Comparison of ENCODE assay signal across 12 cellular contexts in the genomic region with DNA sequence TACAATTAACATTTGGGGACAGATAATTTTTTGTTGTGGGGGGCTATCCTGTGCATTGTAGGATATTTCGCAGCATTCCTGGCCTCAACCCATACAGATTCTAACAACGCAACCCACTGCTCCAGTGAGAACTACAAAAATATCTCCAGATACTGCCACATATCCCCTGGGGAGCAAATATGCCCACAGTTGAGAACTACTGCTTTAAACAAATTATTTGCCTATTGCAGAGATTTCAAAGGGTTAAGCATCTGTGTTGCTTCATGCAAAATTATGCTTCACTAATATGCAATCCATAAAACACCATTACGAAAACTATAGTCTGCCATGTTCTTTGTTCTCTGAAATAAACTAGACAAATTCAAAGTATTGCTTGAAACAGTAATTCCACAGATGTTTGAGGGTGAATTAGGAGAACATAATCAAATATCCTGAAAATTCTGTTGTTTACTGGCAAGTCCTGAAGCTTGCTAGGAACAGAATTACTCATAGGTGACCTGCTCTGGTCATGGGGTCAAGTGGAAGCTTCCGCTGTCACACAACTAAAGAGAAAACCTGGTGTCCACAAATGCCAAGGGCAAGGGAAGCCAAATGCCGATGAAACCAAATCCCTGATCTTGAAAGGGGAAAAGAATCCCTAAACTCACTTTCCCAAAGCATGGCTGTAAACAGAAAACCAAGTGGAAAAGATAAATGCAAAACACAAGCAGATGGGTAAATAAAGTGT.
DNase-seq lines count a peak whose midpoint lies in the region; ATAC-seq, FAIRE-seq and TF ChIP-seq lines count a peak whose summit lies in the region.
"Had no signal": no experiment of that assay in that cellular context is flagged by ENCODE, and none has a peak within 500 bp of the region (broad histone marks: within the 10 kb centered on the region; RNA-seq: fewer than 3 reads in every experiment).

No MANE protein-coding gene starts in this region.

- H3K4me1 ChIP-seq in A549 (peaks cover 92% of the 10 kb centered on the region), HEK293 (ENCODE audit: control insufficient read depth, insufficient read depth, low read length) (peaks cover 23% of the 10 kb centered on the region), astrocyte (ENCODE audit: insufficient read depth, low read length) (peaks cover 22% of the 10 kb centered on the region), liver (ENCODE audit: control insufficient read depth in 4 of 4, insufficient read depth in 4 of 4, low read length in 3 of 4) (peaks cover 13 to 62% (median 39%) of the 10 kb centered on the region in 4 donors)

- TF ChIP-seq RAD21 in A549 (conservative IDR thresholded peaks at IDR 0.05 in 1 of 2, IDR thresholded peaks at IDR 0.05 in 1 of 2): no peak
- peak in 1 of 2 donors; percentile 50 for TF ChIP-seq RAD21 in liver (IDR thresholded peaks at IDR 0.05)

- no peak for TF ChIP-seq EP300 in A549 (IDR thresholded peaks at IDR 0.05)

- TF ChIP-seq CTCF in A549 (IDR thresholded peaks at IDR 0.05) (no peak), HEK293 (tag by site-specific recombination; IDR thresholded peaks at IDR 0.05) (no peak), astrocyte (IDR thresholded peaks at IDR 0.05; ENCODE audit: insufficient read depth, low read depth, low read length) (no peak), liver (IDR thresholded peaks at IDR 0.05; ENCODE audit: low read depth, low read length, missing input control) (no peak)

- no peak overlapping the region for H3K4me3 Mint-ChIP-seq in astrocyte (ENCODE audit: unreplicated experiment)

- H3K9ac ChIP-seq in astrocyte (ENCODE audit: low read length) (no peak overlapping the region), liver (ENCODE audit: low read depth in 1 of 2, low read length in 2 of 2) (no peak overlapping the region)

- H3K9me3 Mint-ChIP-seq in astrocyte (ENCODE audit: unreplicated experiment): no peaks in the 10 kb centered on the region

- H3K4me3 ChIP-seq in A549 (no peak overlapping the region), HEK293 (ENCODE audit: low read depth, low read length) (no peak overlapping the region), astrocyte (ENCODE audit: insufficient read depth, low read depth, low read length) (no peak overlapping the region), liver (ENCODE audit: low read depth in 1 of 3, low read length in 3 of 3) (no peak overlapping the region)
- H3K4me3 ChIP-seq: HAP-1 had no signal

- H3K9me3 ChIP-seq in A549 (no peaks in the 10 kb centered on the region), HEK293 (ENCODE audit: control insufficient read depth, insufficient read depth, low read depth, low read length) (no peaks in the 10 kb centered on the region), astrocyte (ENCODE audit: insufficient read depth, low read depth, low read length) (no peaks in the 10 kb centered on the region), liver (ENCODE audit: control insufficient read depth in 4 of 4, low read length in 3 of 4) (no peaks in the 10 kb centered on the region)
- H3K9me3 ChIP-seq: BE2C, HAP-1 had no signal

- H3K79me2 ChIP-seq in astrocyte (ENCODE audit: insufficient read depth, low read length): peaks cover 80% of the 10 kb centered on the region

- DNase-seq in A549 (ENCODE audit: low read depth in 1 of 2, low spot score in 1 of 2) (no peak), astrocyte (ENCODE audit: low read depth) (peak; percentile 47)
- DNase-seq in stimulated activated CD4-positive, alpha-beta T cell treated with anti-CD3 and anti-CD28 coated beads, Interleukin-1b, Interleukin-23, amount 100 ng/mL, for 48 hours: no peak
- DNase-seq: BE2C, mesendoderm, NCI-H1092 had no signal

- peaks cover 2% of the 10 kb centered on the region for H3K36me3 Mint-ChIP-seq in astrocyte (ENCODE audit: low read depth, unreplicated experiment)

- POLR2A ChIA-PET in A549 (lab: Yijun Ruan, JAX): no interaction called here
- POLR2A ChIA-PET in HEK293 (lab: Yijun Ruan, JAX): no interaction called here

- CTCF ChIA-PET in A549 (lab: Yijun Ruan, JAX) (no interaction called here), HEK293 (lab: Yijun Ruan, JAX) (interaction anchor here (1.3 to 7.5 kb wide), 3 partner anchors 52 to 106 kb away, joined by 4 to 77 read pairs (median 5); no protein-coding TSS in a partner anchor)

- peak overlapping the region; percentile 81 for H3K27ac Mint-ChIP-seq in astrocyte (ENCODE audit: unreplicated experiment)

- H3K27ac ChIP-seq in A549 (no peak overlapping the region), HEK293 (ENCODE audit: extremely low read depth, low read depth, low read length) (no peak overlapping the region), astrocyte (ENCODE audit: low read depth, low read length) (no peak overlapping the region), liver (ENCODE audit: low read depth in 1 of 2, low read length in 2 of 2) (peak overlapping the region; percentile 21 to 31)

- peaks cover 37% of the 10 kb centered on the region for H3K4me1 Mint-ChIP-seq in astrocyte (ENCODE audit: low read depth, unreplicated experiment)

- H3K36me3 ChIP-seq in HEK293 (ENCODE audit: control insufficient read depth in 2 of 2, insufficient read depth in 1 of 2, low read length in 2 of 2) (no peaks in the 10 kb centered on the region), astrocyte (ENCODE audit: insufficient read depth, low read length) (no peaks in the 10 kb centered on the region), liver (ENCODE audit: control insufficient read depth in 4 of 4, insufficient read depth in 3 of 4, low read depth in 1 of 4, low read length in 3 of 4) (no peaks in the 10 kb centered on the region)
- H3K36me3 ChIP-seq: BE2C, HAP-1 had no signal

- FAIRE-seq in A549 (lab: Jason Lieb, UNC): no peak
- no peak for FAIRE-seq in astrocyte (lab: Jason Lieb, UNC)

- no peak for ATAC-seq in A549
- ATAC-seq in GM21381 (IDR thresholded peaks at IDR 0.05; ENCODE audit: unreplicated experiment): no peak
- no peak for ATAC-seq in HG02973 (IDR thresholded peaks at IDR 0.05; ENCODE audit: unreplicated experiment)
- ATAC-seq in HG02588 (IDR thresholded peaks at IDR 0.05; ENCODE audit: unreplicated experiment): no peak

- peaks cover 81% of the 10 kb centered on the region for H4K20me1 ChIP-seq in astrocyte (ENCODE audit: insufficient read depth, low read length)

- H3K4me2 ChIP-seq in A549 (peak overlapping the region; percentile 35), astrocyte (ENCODE audit: low read length) (no peak overlapping the region)

- H3K27me3 ChIP-seq in astrocyte (ENCODE audit: insufficient read depth, low read length) (no peaks in the 10 kb centered on the region), liver (ENCODE audit: control insufficient read depth in 4 of 4, insufficient read depth in 4 of 4, low read length in 3 of 4) (no peaks in the 10 kb centered on the region)
- H3K27me3 ChIP-seq: BE2C had no signal

- H3K27me3 Mint-ChIP-seq in astrocyte (ENCODE audit: low read depth, unreplicated experiment): no peaks in the 10 kb centered on the region

- TF ChIP-seq POLR2A in A549 (IDR thresholded peaks at IDR 0.05; ENCODE audit: low read length): no peak

- WGBS in A549 (ENCODE audit: missing lambda C conversion rate): 65% methylated on average over 5 of the region's 5 CpGs
- 67% methylated on average over 5 of the region's 5 CpGs for WGBS in liver

- H2AFZ ChIP-seq in astrocyte (ENCODE audit: low read depth, low read length): no peak overlapping the region

TF ChIP-seq in A549, 52 proteins besides CTCF, POLR2A, EP300 and RAD21 (continues in another document):
- TF ChIP-seq TP53 (CRISPR knock-in tag; IDR thresholded peaks at IDR 0.05): no peak
- TF ChIP-seq, protein P1, sequence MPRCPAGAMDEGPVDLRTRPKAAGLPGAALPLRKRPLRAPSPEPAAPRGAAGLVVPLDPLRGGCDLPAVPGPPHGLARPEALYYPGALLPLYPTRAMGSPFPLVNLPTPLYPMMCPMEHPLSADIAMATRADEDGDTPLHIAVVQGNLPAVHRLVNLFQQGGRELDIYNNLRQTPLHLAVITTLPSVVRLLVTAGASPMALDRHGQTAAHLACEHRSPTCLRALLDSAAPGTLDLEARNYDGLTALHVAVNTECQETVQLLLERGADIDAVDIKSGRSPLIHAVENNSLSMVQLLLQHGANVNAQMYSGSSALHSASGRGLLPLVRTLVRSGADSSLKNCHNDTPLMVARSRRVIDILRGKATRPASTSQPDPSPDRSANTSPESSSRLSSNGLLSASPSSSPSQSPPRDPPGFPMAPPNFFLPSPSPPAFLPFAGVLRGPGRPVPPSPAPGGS (IDR thresholded peaks at IDR 0.05): no peak
- TF ChIP-seq MAFK (IDR thresholded peaks at IDR 0.05; ENCODE audit: partially characterized antibody): no peak

TF ChIP-seq in HEK293, 187 proteins besides CTCF, POLR2A, EP300 and RAD21 (continues in another document):
- TF ChIP-seq ZNF274 (IDR thresholded peaks at IDR 0.05; ENCODE audit: low read length) (no peak), ZNF274 (tag by site-specific recombination; IDR thresholded peaks at IDR 0.05; ENCODE audit: borderline replicate concordance) (no peak), ZNF140 (tag by site-specific recombination; IDR thresholded peaks at IDR 0.05) (no peak), ZNF560 (tag by site-specific recombination; IDR thresholded peaks at IDR 0.05; ENCODE audit: borderline replicate concordance) (no peak)
- TF ChIP-seq, protein P2, sequence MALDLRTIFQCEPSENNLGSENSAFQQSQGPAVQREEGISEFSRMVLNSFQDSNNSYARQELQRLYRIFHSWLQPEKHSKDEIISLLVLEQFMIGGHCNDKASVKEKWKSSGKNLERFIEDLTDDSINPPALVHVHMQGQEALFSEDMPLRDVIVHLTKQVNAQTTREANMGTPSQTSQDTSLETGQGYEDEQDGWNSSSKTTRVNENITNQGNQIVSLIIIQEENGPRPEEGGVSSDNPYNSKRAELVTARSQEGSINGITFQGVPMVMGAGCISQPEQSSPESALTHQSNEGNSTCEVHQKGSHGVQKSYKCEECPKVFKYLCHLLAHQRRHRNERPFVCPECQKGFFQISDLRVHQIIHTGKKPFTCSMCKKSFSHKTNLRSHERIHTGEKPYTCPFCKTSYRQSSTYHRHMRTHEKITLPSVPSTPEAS (tag by site-specific recombination; IDR thresholded peaks at IDR 0.05): no peak

TF ChIP-seq in liver, 16 proteins besides CTCF, POLR2A, EP300 and RAD21:
- no peak for TF ChIP-seq FOXA2 (IDR thresholded peaks at IDR 0.05)
- peak; percentile 27 to 51 for TF ChIP-seq JUND (IDR thresholded peaks at IDR 0.05)
- no peak for TF ChIP-seq HNF4A (conservative IDR thresholded peaks at IDR 0.05)
- TF ChIP-seq EGR1 (IDR thresholded peaks at IDR 0.05; ENCODE audit: low read depth in 2 of 2): no peak
- TF ChIP-seq NR2F2 (IDR thresholded peaks at IDR 0.05): peak; percentile 79
- TF ChIP-seq SP1 (IDR thresholded peaks at IDR 0.05): peak; percentile 17
- TF ChIP-seq RXRA (IDR thresholded peaks at IDR 0.05): peak in 1 of 2 donors; percentile 46
TF ChIP-seq in liver: peak in this region for 4.

Comparison
In these comparisons a context has a peak if more than half of its experiments do, and no peak if none do; other contexts are left out.
1. H3K27ac ChIP-seq: peak in liver (2 of 2); none in A549 (0 of 2), HEK293 (single experiment) and astrocyte (single experiment).